In the genomic region with DNA sequence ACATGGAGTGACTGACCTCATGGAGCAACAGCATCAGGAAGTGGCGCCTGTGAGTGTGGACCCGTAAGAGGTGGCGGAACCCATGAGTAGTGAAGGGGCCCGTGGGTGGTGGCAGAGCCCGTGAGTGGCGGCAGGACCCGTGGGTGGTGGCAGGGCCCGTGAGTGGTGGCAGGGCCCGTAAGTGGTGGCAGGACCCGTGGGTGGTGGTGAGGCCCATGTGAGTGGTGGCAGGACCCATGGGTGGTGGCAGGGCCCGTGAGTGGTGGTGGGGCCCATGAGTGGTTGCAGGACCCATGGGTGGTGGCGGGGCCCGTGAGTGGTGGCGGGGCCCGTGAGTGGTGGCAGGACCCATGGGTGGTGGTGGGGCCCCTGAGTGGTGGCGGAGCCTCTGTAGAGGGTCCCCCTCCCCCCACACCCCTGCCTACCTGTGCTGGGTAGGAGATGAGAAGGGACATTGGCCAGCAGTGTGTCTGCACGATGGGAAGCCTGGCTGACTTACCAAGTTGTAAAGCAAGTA, we compare ENCODE assay signal across 16 cellular contexts.
DNase-seq lines count a peak whose midpoint lies in the region; ATAC-seq and TF ChIP-seq lines count a peak whose summit lies in the region.
"Had no signal": no experiment of that assay in that cellular context is flagged by ENCODE, and none has a peak within 500 bp of the region (broad histone marks: within the 10 kb centered on the region; RNA-seq: fewer than 3 reads in every experiment).

No MANE protein-coding gene starts in this region.

- no peaks in the 10 kb centered on the region for H3K27me3 ChIP-seq in naive thymus-derived CD4-positive, alpha-beta T cell (ENCODE audit: control insufficient read depth in 2 of 2, insufficient read depth in 2 of 2, low read length in 2 of 2)
- no peaks in the 10 kb centered on the region for H3K27me3 ChIP-seq in upper lobe of right lung
- H3K27me3 ChIP-seq in uterus, result no peaks in the 10 kb centered on the region

- no peak overlapping the region for H3K27ac ChIP-seq in naive thymus-derived CD4-positive, alpha-beta T cell (ENCODE audit: low read depth, low read length)
- H3K27ac ChIP-seq in upper lobe of right lung (no peak overlapping the region), uterus (no peak overlapping the region)
- H3K27ac ChIP-seq: A549, C4-2B, GM23248, HL-60 had no signal

- H3K36me3 Mint-ChIP-seq in CD14-positive monocyte, result no peaks in the 10 kb centered on the region
- peaks cover 0 to 12% (median 6%) of the 10 kb centered on the region in 5 donors for H3K36me3 Mint-ChIP-seq in naive thymus-derived CD4-positive, alpha-beta T cell
- H3K36me3 Mint-ChIP-seq: CD4-positive, alpha-beta memory T cell had no signal

- H3K27me3 Mint-ChIP-seq in CD14-positive monocyte (ENCODE audit: low read depth in 3 of 3), result no peaks in the 10 kb centered on the region
- H3K27me3 Mint-ChIP-seq in naive thymus-derived CD4-positive, alpha-beta T cell, result peaks cover 0 to 7% (median 0%) of the 10 kb centered on the region in 5 donors

- peak overlapping the region in 1 of 7 donors; percentile 20 for H3K27ac Mint-ChIP-seq in CD14-positive monocyte
- no peak overlapping the region for H3K27ac Mint-ChIP-seq in naive thymus-derived CD4-positive, alpha-beta T cell
- H3K27ac Mint-ChIP-seq: CD4-positive, alpha-beta memory T cell had no signal

- CTCF ChIA-PET in naive thymus-derived CD4-positive, alpha-beta T cell (lab: Charles Lee), result no interaction called here

- ATAC-seq in esophagus mucosa (peak; percentile 25), upper lobe of right lung (peak; percentile 34)
- ATAC-seq in naive thymus-derived CD4-positive, alpha-beta T cell, result peak; percentile 16
- ATAC-seq: A549 had no signal

- peaks cover 0 to 24% (median 5%) of the 10 kb centered on the region in 3 experiments for H3K9me3 ChIP-seq in naive thymus-derived CD4-positive, alpha-beta T cell (ENCODE audit: control insufficient read depth in 2 of 3, low read length in 3 of 3)
- H3K9me3 ChIP-seq in upper lobe of right lung, result peaks cover 9% of the 10 kb centered on the region
- peaks cover 0 to 3% of the 10 kb centered on the region in 2 donors for H3K9me3 ChIP-seq in uterus
- H3K9me3 ChIP-seq: A549 had no signal

- no peak overlapping the region for H3K4me3 ChIP-seq in naive thymus-derived CD4-positive, alpha-beta T cell (ENCODE audit: low read length)
- no peak overlapping the region for H3K4me3 ChIP-seq in upper lobe of right lung
- no peak overlapping the region for H3K4me3 ChIP-seq in uterus
- H3K4me3 ChIP-seq: A549, GM23248, HAP-1 had no signal

- no peak for TF ChIP-seq CTCF in CD14-positive monocyte (IDR thresholded peaks at IDR 0.05)
- no peak for TF ChIP-seq CTCF in upper lobe of right lung (IDR thresholded peaks at IDR 0.05)
- no peak for TF ChIP-seq CTCF in uterus (IDR thresholded peaks at IDR 0.05)

- intact Hi-C loops in CD14-positive monocyte (cut with micrococcal nuclease) (no loop called here), upper lobe of right lung (cut with DNase I) (no loop called here), uterus (cut with DNase I; ENCODE audit: low total_unique reads) (no loop called here)
- intact Hi-C loops in naive thymus-derived CD4-positive, alpha-beta T cell (cut with micrococcal nuclease), result no loop called here

- POLR2A ChIA-PET in naive thymus-derived CD4-positive, alpha-beta T cell (lab: Charles Lee), result no interaction called here

- H3K9me3 Mint-ChIP-seq in CD14-positive monocyte, result peaks cover 26 to 52% (median 38%) of the 10 kb centered on the region in 7 donors
- peaks cover 14 to 66% (median 24%) of the 10 kb centered on the region in 11 donors for H3K9me3 Mint-ChIP-seq in naive thymus-derived CD4-positive, alpha-beta T cell

- no peaks in the 10 kb centered on the region for H3K4me1 Mint-ChIP-seq in CD14-positive monocyte
- H3K4me1 Mint-ChIP-seq in naive thymus-derived CD4-positive, alpha-beta T cell, result no peaks in the 10 kb centered on the region
- H3K4me1 Mint-ChIP-seq: CD4-positive, alpha-beta memory T cell had no signal

- H3K4me1 ChIP-seq in naive thymus-derived CD4-positive, alpha-beta T cell (ENCODE audit: control insufficient read depth in 2 of 2, insufficient read depth in 2 of 2, low read length in 2 of 2), result no peaks in the 10 kb centered on the region
- H3K4me1 ChIP-seq in upper lobe of right lung (no peaks in the 10 kb centered on the region), uterus (no peaks in the 10 kb centered on the region)
- H3K4me1 ChIP-seq: A549, HAP-1 had no signal

- no peak for TF ChIP-seq POLR2A in uterus (IDR thresholded peaks at IDR 0.05)

- no peaks in the 10 kb centered on the region for H3K36me3 ChIP-seq in naive thymus-derived CD4-positive, alpha-beta T cell (ENCODE audit: control insufficient read depth in 2 of 3, insufficient read depth in 3 of 3, low read length in 3 of 3)
- no peaks in the 10 kb centered on the region for H3K36me3 ChIP-seq in upper lobe of right lung
- no peaks in the 10 kb centered on the region for H3K36me3 ChIP-seq in uterus
- H3K36me3 ChIP-seq: HAP-1 had no signal

- no peak overlapping the region for H3K4me3 Mint-ChIP-seq in CD14-positive monocyte
- H3K4me3 Mint-ChIP-seq in naive thymus-derived CD4-positive, alpha-beta T cell, result no peak overlapping the region
- H3K4me3 Mint-ChIP-seq: CD4-positive, alpha-beta memory T cell had no signal

- DNase-seq in CD14-positive monocyte (ENCODE audit: low spot score), result peak; percentile 28
- no peak for DNase-seq in naive thymus-derived CD4-positive, alpha-beta T cell
- DNase-seq in upper lobe of right lung, result no peak
- no peak for DNase-seq in NCI-H2107 treated with DMSO at 0.1 percent for 48 hours (lab: John Stamatoyannopoulos, UW; ENCODE audit: unreplicated experiment)
- DNase-seq in uterus, result no peak
- DNase-seq: AML-193; CD4-positive, alpha-beta memory T cell; DMS153; DMS79; GDM1; GM23248 had no signal
